In genomic region chr9:127862075-127863011, GRCh38 we compare ENCODE assay signal across 8 cellular contexts. TPM values are rescaled to one million over a fixed set of nuclear protein-coding genes. Genes with fewer than 3 reads are reported as not detected.
DNase-seq lines count a peak whose midpoint lies in the region; ATAC-seq and TF ChIP-seq lines count a peak whose summit lies in the region.

No MANE protein-coding gene starts in this region.

- H3K27me3 Mint-ChIP-seq in activated T-cell treated with anti-CD3 and anti-CD28 coated beads, Interleukin-2, amount 50 U/mL, for 24 hours = no peaks in the 10 kb centered on the region

- H3K9me3 ChIP-seq in KOPT-K1 (ENCODE audit: insufficient read depth, low read length, poor library complexity, severe bottlenecking) (no peaks in the 10 kb centered on the region), right atrium auricular region (no peaks in the 10 kb centered on the region)

- TF ChIP-seq CTCF in right atrium auricular region (IDR thresholded peaks at IDR 0.05) (no peak), foreskin keratinocyte (conservative IDR thresholded peaks at IDR 0.05) (no peak)

- peaks cover 44% of the 10 kb centered on the region for H3K4me1 Mint-ChIP-seq in activated T-cell treated with anti-CD3 and anti-CD28 coated beads, Interleukin-2, amount 50 U/mL, for 24 hours (ENCODE audit: low read depth)

- no peak overlapping the region for H3K4me3 Mint-ChIP-seq in activated T-cell treated with anti-CD3 and anti-CD28 coated beads, Interleukin-2, amount 50 U/mL, for 24 hours

- H3K36me3 ChIP-seq in KOPT-K1 (ENCODE audit: insufficient read depth, low read length) = no peaks in the 10 kb centered on the region
- peaks cover under 1% of the 10 kb centered on the region for H3K36me3 ChIP-seq in right atrium auricular region

- H3K27ac ChIP-seq in KOPT-K1 (ENCODE audit: low read depth, low read length, poor library complexity, severe bottlenecking) (peak overlapping the region; percentile 73), right atrium auricular region (peak overlapping the region; percentile 86 to 88), foreskin keratinocyte (no peak overlapping the region)

- no peak overlapping the region for H3K4me3 ChIP-seq in right atrium auricular region

- DNase-seq in activated T-cell treated with anti-CD3 and anti-CD28 coated beads, Interleukin-2, amount 50 U/mL, for 24 hours = peak; percentile 66
- DNase-seq in right atrium auricular region (ENCODE audit: low spot score) = peak; percentile 89
- peak; percentile 37 for DNase-seq in stimulated activated CD8-positive, alpha-beta memory T cell treated with anti-CD3 and anti-CD28 coated beads, Interleukin-12 subunit alpha, Interleukin-12 subunit beta, amount 100 ng/mL, for 4 hours (ENCODE audit: low read depth)
- DNase-seq in NCI-H510A treated with DMSO at 0.1 percent for 48 hours (lab: John Stamatoyannopoulos, UW) = no peak
- DNase-seq in NCI-H524 treated with DMSO at 0.1 percent for 48 hours (lab: John Stamatoyannopoulos, UW) = no peak
- no peak for DNase-seq in foreskin keratinocyte

- H3K4me1 ChIP-seq in right atrium auricular region = peaks cover 0 to 69% of the 10 kb centered on the region in 2 donors
- no peaks in the 10 kb centered on the region for H3K4me1 ChIP-seq in foreskin keratinocyte

- H3K9me3 Mint-ChIP-seq in activated T-cell treated with anti-CD3 and anti-CD28 coated beads, Interleukin-2, amount 50 U/mL, for 24 hours = no peaks in the 10 kb centered on the region

- peak overlapping the region; percentile 82 for H3K27ac Mint-ChIP-seq in activated T-cell treated with anti-CD3 and anti-CD28 coated beads, Interleukin-2, amount 50 U/mL, for 24 hours

- ATAC-seq in HG03025 (IDR thresholded peaks at IDR 0.05; ENCODE audit: low FRiP score, unreplicated experiment) (no peak), foreskin keratinocyte (no peak)

- H3K36me3 Mint-ChIP-seq in activated T-cell treated with anti-CD3 and anti-CD28 coated beads, Interleukin-2, amount 50 U/mL, for 24 hours (ENCODE audit: low read depth) = no peaks in the 10 kb centered on the region

- no peaks in the 10 kb centered on the region for H3K27me3 ChIP-seq in right atrium auricular region
- no peaks in the 10 kb centered on the region for H3K27me3 ChIP-seq in foreskin keratinocyte

RNA-seq across cellular contexts. Expression of gene ENG, which starts 7.9 kb away (rescaled TPM):
- 100 to 1,000 TPM; 142 to 511 TPM for total RNA-seq in right atrium auricular region
- 3.1 TPM in 2 replicates for total RNA-seq in foreskin keratinocyte
- polyA plus RNA-seq in foreskin keratinocyte = 4.9 and 5.4 TPM in 2 replicates

RNA-seq across cellular contexts. Expression of gene AK1, which starts 15.1 kb away (rescaled TPM):
- total RNA-seq in right atrium auricular region (100 to 1,000 TPM; 263 to 398 TPM), foreskin keratinocyte (60.7 and 62.6 TPM in 2 replicates)
- polyA plus RNA-seq in foreskin keratinocyte = 99.6 and 106 TPM in 2 replicates

RNA-seq across cellular contexts. Expression of gene ST6GALNAC6, which starts 37.1 kb away (rescaled TPM):
- total RNA-seq in right atrium auricular region = 100 to 1,000 TPM in 1 of 2 donors, 10 to 100 TPM in 1; 68.2 to 106 TPM
- 23.2 and 27.1 TPM in 2 replicates for total RNA-seq in foreskin keratinocyte
- 24.3 and 27.7 TPM in 2 replicates for polyA plus RNA-seq in foreskin keratinocyte

RNA-seq across cellular contexts. Expression of gene ST6GALNAC4, which starts 54.5 kb away (rescaled TPM):
- 10 to 100 TPM; 31.7 to 59.0 TPM for total RNA-seq in right atrium auricular region
- total RNA-seq in foreskin keratinocyte = 16.6 and 18.5 TPM in 2 replicates
- 19.9 and 21.3 TPM in 2 replicates for polyA plus RNA-seq in foreskin keratinocyte

RNA-seq across cellular contexts. Expression of gene FPGS, which starts 59.7 kb away (rescaled TPM):
- total RNA-seq in right atrium auricular region (10 to 100 TPM; 43.9 to 47.0 TPM), foreskin keratinocyte (72.6 and 77.1 TPM in 2 replicates)
- polyA plus RNA-seq in foreskin keratinocyte = 82.3 and 83.5 TPM in 2 replicates

Comparison
In these comparisons a context has a peak if more than half of its experiments do, and no peak if none do; other contexts are left out.
1. DNase-seq: peak in activated T-cell treated with anti-CD3 and anti-CD28 coated beads, Interleukin-2, amount 50 U/mL, for 24 hours (single experiment), right atrium auricular region (single experiment) and stimulated activated CD8-positive, alpha-beta memory T cell treated with anti-CD3 and anti-CD28 coated beads, Interleukin-12 subunit alpha, Interleukin-12 subunit beta, amount 100 ng/mL, for 4 hours (single experiment); none in NCI-H510A treated with DMSO at 0.1 percent for 48 hours (single experiment), NCI-H524 treated with DMSO at 0.1 percent for 48 hours (single experiment) and foreskin keratinocyte (0 of 2).
2. RNA of gene ENG, which starts 7.9 kb away (total RNA-seq): 142 to 511 TPM in right atrium auricular region; 3.1 TPM in foreskin keratinocyte; every median in the first group is over 10 times any median in the second.